In the genomic region with DNA sequence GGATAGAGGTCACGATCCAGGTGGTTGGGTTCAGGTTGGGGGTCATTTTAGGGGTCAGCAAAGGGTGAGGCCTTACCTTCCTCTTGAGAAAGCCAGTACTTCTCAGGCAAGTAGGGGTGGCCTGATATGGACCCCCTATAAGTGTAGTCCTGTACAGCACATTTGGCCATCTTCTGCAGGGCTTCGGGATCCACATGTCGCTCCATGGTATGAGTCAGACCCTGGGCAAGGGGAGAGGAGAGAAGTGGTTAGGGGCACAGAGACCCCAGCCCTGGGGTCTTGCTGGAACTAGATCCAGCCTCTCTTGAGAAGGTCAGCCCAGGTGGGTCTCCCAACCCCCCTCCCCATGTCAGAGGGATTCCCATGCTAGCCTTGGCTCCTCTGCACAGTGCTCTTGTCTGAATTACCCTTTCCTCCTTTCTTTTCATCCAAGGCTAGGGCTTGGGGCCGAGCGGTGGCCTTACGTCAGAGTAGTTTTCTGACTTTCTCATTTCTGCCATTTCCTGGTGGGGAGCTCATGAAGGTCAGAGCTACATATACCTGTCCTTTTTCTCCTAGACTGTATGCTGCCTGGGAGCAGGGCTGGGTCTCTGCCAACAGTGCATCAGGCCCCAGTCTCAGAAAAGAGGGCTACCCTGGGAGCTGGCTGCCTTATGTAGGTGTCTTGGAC, we compare ENCODE assay signal across 19 cellular contexts.
"Had no signal": no experiment of that assay in that cellular context is flagged by ENCODE, and none has a peak within 500 bp of the region (broad histone marks: within the 10 kb centered on the region; RNA-seq: fewer than 3 reads in every experiment).

No MANE protein-coding gene starts in this region.

- H3K4me3 Mint-ChIP-seq: memory B cell; natural killer cell treated with Interleukin-12 subunit alpha and Interleukin-12 subunit beta and Interleukin-15 and Interleukin-18, amount 100 ng/mL, for 72 hours; neural progenitor cell had no signal

- ATAC-seq: gastrocnemius medialis; heart right ventricle; lower lobe of right lung; natural killer cell treated with Interleukin-12 subunit alpha and Interleukin-12 subunit beta and Interleukin-15 and Interleukin-18, amount 100 ng/mL, for 72 hours had no signal

- H3K27me3 Mint-ChIP-seq: memory B cell had no signal

- H3K9me3 Mint-ChIP-seq: memory B cell; natural killer cell treated with Interleukin-12 subunit alpha and Interleukin-12 subunit beta and Interleukin-15 and Interleukin-18, amount 100 ng/mL, for 72 hours; neural progenitor cell had no signal

- H3K27ac Mint-ChIP-seq: memory B cell; natural killer cell treated with Interleukin-12 subunit alpha and Interleukin-12 subunit beta and Interleukin-15 and Interleukin-18, amount 100 ng/mL, for 72 hours; neural progenitor cell had no signal

- DNase-seq: cortex of kidney; dorsolateral prefrontal cortex; effector memory CD4-positive, alpha-beta T cell; gastrocnemius medialis; heart right ventricle; hypothalamus; left ventricle myocardium inferior; lower lobe of right lung; midbrain; sigmoid colon; stimulated activated CD4-positive, alpha-beta T cell treated with anti-CD3 and anti-CD28 coated beads, Interleukin-2, amount 100 ng/mL, for 24 hours; stimulated activated CD4-positive, alpha-beta T cell treated with anti-CD3 and anti-CD28 coated beads, Interleukin-4, amount 100 ng/mL, for 4 hours; stimulated activated naive CD4-positive, alpha-beta T cell; stomach; substantia nigra; transverse colon had no signal

- H3K36me3 Mint-ChIP-seq: memory B cell; natural killer cell treated with Interleukin-12 subunit alpha and Interleukin-12 subunit beta and Interleukin-15 and Interleukin-18, amount 100 ng/mL, for 72 hours; neural progenitor cell had no signal
